In genomic region chr1:3453891-3454810, GRCh38 we compare ENCODE assay signal across 8 cellular contexts. TPM values are rescaled to one million over a fixed set of nuclear protein-coding genes. Genes with fewer than 3 reads are reported as not detected.
DNase-seq lines count a peak whose midpoint lies in the region; ATAC-seq and TF ChIP-seq lines count a peak whose summit lies in the region.

Gene ARHGEF16, plus strand, starts transcription at chr1:3454665. Its CDS starts 8,420 bp downstream, at chr1:3463085.

- DNase-seq in CD4-positive, alpha-beta T cell = peak in 7 of 10 experiments; percentile 6 to 41 (median 25)
- DNase-seq in SK-N-SH (peak; percentile 91), cerebellar cortex (ENCODE audit: low spot score) (peak; percentile 41), kidney glomerular epithelial cell (lab: John Stamatoyannopoulos, UW) (peak; percentile 32)
- peak; percentile 45 for DNase-seq in stimulated activated CD8-positive, alpha-beta memory T cell treated with anti-CD3 and anti-CD28 coated beads, Interleukin-4, amount 100 ng/mL, for 48 hours

- intact Hi-C loops in CD4-positive, alpha-beta T cell (cut with DNase I, micrococcal nuclease) = loop anchor here (1.0 to 5.0 kb wide), 6 partner anchors 29 to 349 kb away; no protein-coding TSS in a partner anchor

- H3K27me3 Mint-ChIP-seq in CD4-positive, alpha-beta T cell = peaks cover 18% of the 10 kb centered on the region

- no peaks in the 10 kb centered on the region for H3K9me3 Mint-ChIP-seq in CD4-positive, alpha-beta T cell

- peak; percentile 59 for ATAC-seq in CD4-positive, alpha-beta T cell (ENCODE audit: poor library complexity)
- ATAC-seq in HG03025 (IDR thresholded peaks at IDR 0.05; ENCODE audit: low FRiP score, unreplicated experiment) (no peak), GM19467 (IDR thresholded peaks at IDR 0.05; ENCODE audit: unreplicated experiment) (no peak)

- POLR2A ChIA-PET in CD4-positive, alpha-beta T cell (lab: Charles Lee) = interaction anchor here (1.2 kb wide), 1 partner anchor 270 kb away, joined by 4 read pairs; no protein-coding TSS in a partner anchor
- POLR2A ChIA-PET in SK-N-SH (lab: Yijun Ruan, JAX) = no interaction called here

- H3K27me3 ChIP-seq in CD4-positive, alpha-beta T cell (ENCODE audit: control insufficient read depth, insufficient read depth, low read length) = peaks cover 21% of the 10 kb centered on the region
- H3K27me3 ChIP-seq in HUES48 (ENCODE audit: control insufficient read depth, insufficient read depth, low read length) (no peaks in the 10 kb centered on the region), SK-N-SH (ENCODE audit: insufficient read depth) (no peaks in the 10 kb centered on the region)

- TF ChIP-seq CTCF in CD4-positive, alpha-beta T cell (IDR thresholded peaks at IDR 0.05) = no peak
- peak; percentile 40 for TF ChIP-seq CTCF in SK-N-SH (IDR thresholded peaks at IDR 0.05)

- CTCF ChIA-PET in CD4-positive, alpha-beta T cell (lab: Charles Lee) = interaction anchor here (1.2 to 1.5 kb wide), 3 partner anchors 9 to 165 kb away, joined by 3 to 23 read pairs (median 6); no protein-coding TSS in a partner anchor
- CTCF ChIA-PET in SK-N-SH (lab: Yijun Ruan, JAX) = interaction anchor here (0.6 to 4.1 kb wide), 51 partner anchors 11 to 314 kb away, joined by 3 to 114 read pairs (median 8); no protein-coding TSS in a partner anchor

- no peak for TF ChIP-seq EP300 in SK-N-SH (IDR thresholded peaks at IDR 0.05; ENCODE audit: borderline replicate concordance in 1 of 2, low read depth in 1 of 2, low read length in 1 of 2)

- H3K4me3 ChIP-seq in HUES48 (ENCODE audit: low read depth, low read length) = peak within 1 kb of the TSS; percentile 78
- H3K4me3 ChIP-seq in SK-N-SH (ENCODE audit: low read depth in 2 of 2, low read length in 1 of 2) = peak within 1 kb of the TSS in 1 of 2 experiments; percentile 48; a peak in 2 of 4 replicates

- 13% methylated on average over 28 of the region's 84 CpGs for WGBS in SK-N-SH (ENCODE audit: low lambda C conversion rate)

- H3K4me1 ChIP-seq in HUES48 (ENCODE audit: control insufficient read depth, insufficient read depth, low read length) (peaks cover 18% of the 10 kb centered on the region), SK-N-SH (ENCODE audit: control insufficient read depth in 1 of 2, insufficient read depth in 2 of 2, low read depth in 1 of 2, low read length in 1 of 2) (peaks cover 0 to 19% of the 10 kb centered on the region in 2 experiments; a peak in 1 of 4 replicates)

- H2AFZ ChIP-seq in SK-N-SH (ENCODE audit: low read depth) = peak within 1 kb of the TSS; percentile 22; the same call in 1 of the 2 replicates

- H3K36me3 ChIP-seq in HUES48 (ENCODE audit: control insufficient read depth, insufficient read depth, low read length) (peaks cover 10% of the 10 kb centered on the region), SK-N-SH (replicated peaks in 1 of 2; ENCODE audit: control insufficient read depth in 1 of 2, insufficient read depth in 2 of 2, low read length in 1 of 2) (no peaks in the 10 kb centered on the region)

- H3K4me3 Mint-ChIP-seq in CD4-positive, alpha-beta T cell = peak within 1 kb of the TSS; percentile 74

- no peaks in the 10 kb centered on the region for H3K79me2 ChIP-seq in SK-N-SH (ENCODE audit: insufficient read depth)

- H3K27ac ChIP-seq in CD4-positive, alpha-beta T cell (ENCODE audit: low read depth, low read length) = no peak within 1 kb of the TSS
- H3K27ac ChIP-seq in HUES48 (ENCODE audit: low read depth, low read length) = peak within 1 kb of the TSS; percentile 99
- H3K27ac ChIP-seq in SK-N-SH (ENCODE audit: low read depth in 2 of 2, low read length in 1 of 2) = no peak within 1 kb of the TSS

- no peaks in the 10 kb centered on the region for H3F3A ChIP-seq in SK-N-SH (replicated peaks; ENCODE audit: insufficient read depth)

- no peak for TF ChIP-seq RAD21 in SK-N-SH (IDR thresholded peaks at IDR 0.05; ENCODE audit: low read length)

- H3K27ac Mint-ChIP-seq in CD4-positive, alpha-beta T cell = no peak within 1 kb of the TSS

- H3K9me2 ChIP-seq in SK-N-SH = no peaks in the 10 kb centered on the region

- H3K36me3 Mint-ChIP-seq in CD4-positive, alpha-beta T cell (ENCODE audit: low read depth) = no peaks in the 10 kb centered on the region

- H3K9ac ChIP-seq in HUES48 (ENCODE audit: low read depth, low read length) = peak within 1 kb of the TSS; percentile 72
- H3K9ac ChIP-seq in SK-N-SH = no peak within 1 kb of the TSS

- H3K4me1 Mint-ChIP-seq in CD4-positive, alpha-beta T cell (ENCODE audit: low read depth) = peaks cover 3% of the 10 kb centered on the region

- peak within 1 kb of the TSS; percentile 72; the same call in 1 of the 2 replicates for H3K4me2 ChIP-seq in SK-N-SH

- no peaks in the 10 kb centered on the region for H3K9me3 ChIP-seq in CD4-positive, alpha-beta T cell (ENCODE audit: control insufficient read depth, low read length)
- H3K9me3 ChIP-seq in HUES48 (ENCODE audit: control insufficient read depth, insufficient read depth, low read length) (no peaks in the 10 kb centered on the region), SK-N-SH (no peaks in the 10 kb centered on the region)

- H4K20me1 ChIP-seq in SK-N-SH (ENCODE audit: insufficient read depth) = no peaks in the 10 kb centered on the region

TF ChIP-seq in SK-N-SH, 30 proteins besides CTCF, POLR2A, EP300 and RAD21:
- TF ChIP-seq GABPA (IDR thresholded peaks at IDR 0.05; ENCODE audit: low read depth) (no peak), FOSL2 (IDR thresholded peaks at IDR 0.05; ENCODE audit: borderline replicate concordance, low read depth) (no peak), USF1 (IDR thresholded peaks at IDR 0.05; ENCODE audit: borderline replicate concordance, low read depth) (peak; percentile 50; the same call in 1 of the 2 replicates)

RNA-seq across cellular contexts. Expression of gene ARHGEF16, which starts in this region (rescaled TPM):
- total RNA-seq in CD4-positive, alpha-beta T cell = under 1 TPM; 0.11 to 0.22 TPM
- polyA plus RNA-seq in SK-N-SH (2012; rRNA removed) = 0.10 and 0.18 TPM in 2 replicates
- 0.09 and 0.12 TPM in 2 replicates for polyA plus RNA-seq in SK-N-SH (2012; cell fraction: cytosol; rRNA removed)
- polyA plus RNA-seq in SK-N-SH (2012; cell fraction: nucleus; rRNA removed) = 0.68 and 0.83 TPM in 2 replicates

Comparison
In these comparisons a context has a peak if more than half of its experiments do, and no peak if none do; other contexts are left out.
1. Peak in DNase-seq and ATAC-seq in CD4-positive, alpha-beta T cell; RNA of the gene not detected or under 1 TPM.
2. Peak in DNase-seq and H3K4me2 ChIP-seq in SK-N-SH; RNA of the gene not detected or under 1 TPM.
3. DNase-seq: peak in every context shown above with its lines; median percentile 91 in SK-N-SH; 45 in stimulated activated CD8-positive, alpha-beta memory T cell treated with anti-CD3 and anti-CD28 coated beads, Interleukin-4, amount 100 ng/mL, for 48 hours; 41 in cerebellar cortex; 32 in kidney glomerular epithelial cell; 25 in CD4-positive, alpha-beta T cell.